ENCODE assay signal across 26 cellular contexts in genomic region chr5:34652466-34652865, GRCh38. TPM values are rescaled to one million over a fixed set of nuclear protein-coding genes. Genes with fewer than 3 reads are reported as not detected.
"Had no signal": no experiment of that assay in that cellular context is flagged by ENCODE, and none has a peak within 500 bp of the region (broad histone marks: within the 10 kb centered on the region; RNA-seq: fewer than 3 reads in every experiment).

No MANE protein-coding gene starts in this region.

- H3K27me3 ChIP-seq: adrenal gland, body of pancreas, right lobe of liver, vagina had no signal

- H3K4me1 ChIP-seq: right lobe of liver had no signal

- H3K27ac ChIP-seq: adrenal gland, body of pancreas, right lobe of liver, skin epidermis, upper lobe of left lung, vagina, VCaP had no signal

- DNase-seq: activated CD4-positive, alpha-beta T cell treated with anti-CD3 and anti-CD28 coated beads for 48 hours; activated CD4-positive, alpha-beta T cell treated with anti-CD3 and anti-CD28 coated beads, Interleukin-2, amount 50 U/mL, for 48 hours; activated CD8-positive, alpha-beta memory T cell treated with anti-CD3 and anti-CD28 coated beads for 24 hours; activated effector memory CD4-positive, alpha-beta T cell treated with Interleukin-2 at 50 U/mL for 16 hours; activated naive CD4-positive, alpha-beta T cell treated with Interleukin-2 at 50 U/mL for 16 hours; adrenal gland; aorta; body of pancreas; cerebellar nuclear complex; foreskin melanocyte; glutamatergic neuron; left colon; midbrain; naive thymus-derived CD4-positive, alpha-beta T cell; occipital lobe; posterior cingulate gyrus; right lobe of liver; stimulated activated CD4-positive, alpha-beta T cell treated with anti-CD3 and anti-CD28 coated beads, Interleukin-4, amount 100 ng/mL, for 24 hours; T-helper 9 cell; upper lobe of left lung had no signal

- H3K4me3 ChIP-seq: adrenal gland, body of pancreas, right lobe of liver, skin epidermis, thoracic aorta, upper lobe of left lung, vagina had no signal

- H3K36me3 ChIP-seq: adrenal gland, right lobe of liver, thoracic aorta, upper lobe of left lung, vagina had no signal

- ATAC-seq: body of pancreas; esophagus mucosa; left colon; naive thymus-derived CD4-positive, alpha-beta T cell; right lobe of liver; stimulated activated effector memory CD8-positive, alpha-beta T cell treated with anti-CD3 and anti-CD28 coated beads, Interleukin-12 subunit alpha, Interleukin-12 subunit beta, amount 100 ng/mL, for 72 hours had no signal

- H3K9me3 ChIP-seq: adrenal gland, body of pancreas, right lobe of liver, thoracic aorta, upper lobe of left lung, vagina had no signal

RNA-seq across cellular contexts. Expression of gene RAI14, which starts 3.7 kb away (rescaled TPM):
- polyA plus RNA-seq: naive thymus-derived CD4-positive, alpha-beta T cell had no signal
